In the genomic region with DNA sequence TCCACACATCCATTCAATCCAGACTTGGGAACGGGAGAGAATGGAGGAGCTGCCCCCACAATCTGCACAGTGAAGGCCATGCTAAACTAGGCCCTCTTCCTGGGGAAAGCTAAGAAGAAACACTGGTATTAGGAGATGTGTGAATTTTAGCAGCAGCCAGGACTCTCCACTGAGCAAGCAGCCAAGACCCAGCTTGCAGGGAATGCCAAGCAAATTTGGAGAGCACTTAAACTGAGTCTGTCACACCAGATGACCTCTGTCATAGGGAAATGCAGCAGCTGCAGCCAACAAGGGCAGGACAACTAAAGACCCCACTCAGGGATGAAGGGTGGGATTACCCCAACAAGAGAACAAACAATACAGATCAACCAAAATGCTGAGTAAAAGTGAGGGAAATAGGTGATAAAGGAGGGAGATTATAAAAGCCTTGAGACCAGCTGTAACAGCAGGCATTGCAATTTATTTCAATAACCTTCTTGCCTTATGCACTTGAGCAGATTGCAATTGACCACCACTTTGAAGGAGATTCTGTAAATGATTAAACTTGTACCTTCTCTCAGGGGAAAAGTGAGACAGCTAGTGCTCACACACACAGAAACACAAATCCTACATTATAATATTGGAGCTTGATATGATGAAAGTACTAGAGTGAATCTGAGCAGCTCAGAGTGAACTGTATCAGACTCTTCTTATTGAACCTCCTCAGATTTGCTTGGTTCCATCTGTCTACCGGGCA, we compare ENCODE assay signal across 23 cellular contexts. TPM values are rescaled to one million over a fixed set of nuclear protein-coding genes. Genes with fewer than 3 reads are reported as not detected.
DNase-seq lines count a peak whose midpoint lies in the region; ATAC-seq, FAIRE-seq and TF ChIP-seq lines count a peak whose summit lies in the region.
"Had no signal": no experiment of that assay in that cellular context is flagged by ENCODE, and none has a peak within 500 bp of the region (broad histone marks: within the 10 kb centered on the region; RNA-seq: fewer than 3 reads in every experiment).

No MANE protein-coding gene starts in this region.

- no peaks in the 10 kb centered on the region for H3K36me3 Mint-ChIP-seq in osteocyte (ENCODE audit: unreplicated experiment)
- H3K36me3 Mint-ChIP-seq in stimulated activated naive B cell treated with anti-CD40 and anti-IgM and Interleukin-4, amounts not matched to agents 10 μg/mL and 1 μg/mL and 100 μg/mL, for 72 hours, result no peaks in the 10 kb centered on the region
- H3K36me3 Mint-ChIP-seq in activated naive CD4-positive, alpha-beta T cell treated with anti-CD3 and anti-CD28 coated beads for 36 hours (ENCODE audit: low read depth), result no peaks in the 10 kb centered on the region

- H3K4me3 ChIP-seq in OCI-LY3 (ENCODE audit: low read length) (no peak overlapping the region), pancreas (no peak overlapping the region)
- H3K4me3 ChIP-seq: Peyer's patch, SJCRH30 had no signal

- TF ChIP-seq CTCF in OCI-LY3 (IDR thresholded peaks at IDR 0.05; ENCODE audit: low read depth, low read length) (no peak), pancreas (IDR thresholded peaks at IDR 0.05) (no peak), osteocyte (IDR thresholded peaks at IDR 0.05) (no peak)

- peaks cover 57% of the 10 kb centered on the region for H3K4me1 ChIP-seq in OCI-LY3 (ENCODE audit: low read length)
- no peaks in the 10 kb centered on the region for H3K4me1 ChIP-seq in pancreas
- H3K4me1 ChIP-seq: BE2C, Peyer's patch had no signal

- H4K20me1 ChIP-seq in OCI-LY3 (ENCODE audit: insufficient read depth, low read length), result no peaks in the 10 kb centered on the region

- H3K79me2 ChIP-seq in OCI-LY3 (ENCODE audit: low read length), result no peaks in the 10 kb centered on the region

- H3K9me3 ChIP-seq in OCI-LY3 (ENCODE audit: insufficient read depth, low read length), result no peaks in the 10 kb centered on the region
- no peaks in the 10 kb centered on the region for H3K9me3 ChIP-seq in pancreas
- H3K9me3 ChIP-seq: BE2C, Peyer's patch, SJCRH30 had no signal

- ATAC-seq in left lobe of liver, result peak; percentile 59
- peak in 3 of 4 donors; percentile 52 to 75 (median 56) for ATAC-seq in pancreas
- ATAC-seq in stimulated activated naive B cell treated with anti-CD40 and anti-IgM and Interleukin-4, amounts not matched to agents 10 μg/mL and 1 μg/mL and 100 μg/mL, for 72 hours (replicated peaks), result no peak

- no peak overlapping the region for H2AFZ ChIP-seq in OCI-LY3 (ENCODE audit: low read depth, low read length)

- H3K27ac Mint-ChIP-seq in osteocyte (ENCODE audit: unreplicated experiment), result no peak overlapping the region
- H3K27ac Mint-ChIP-seq in stimulated activated naive B cell treated with anti-CD40 and anti-IgM and Interleukin-4, amounts not matched to agents 10 μg/mL and 1 μg/mL and 100 μg/mL, for 72 hours, result no peak overlapping the region
- H3K27ac Mint-ChIP-seq in activated naive CD4-positive, alpha-beta T cell treated with anti-CD3 and anti-CD28 coated beads for 36 hours, result no peak overlapping the region

- intact Hi-C loops in pancreas (cut with DNase I), result no loop called here
- intact Hi-C loops in activated naive CD4-positive, alpha-beta T cell treated with anti-CD3 and anti-CD28 coated beads for 36 hours (cut with micrococcal nuclease), result no loop called here

- CTCF ChIA-PET in activated naive CD4-positive, alpha-beta T cell treated with anti-CD3 and anti-CD28 coated beads for 36 hours (lab: Charles Lee), result interaction anchor here (0.8 kb wide), 1 partner anchor 35 kb away, joined by 3 read pairs; no protein-coding TSS in a partner anchor

- FAIRE-seq in pancreas (lab: Jason Lieb, UNC), result no peak
- FAIRE-seq: GM12892, GM18507 had no signal

- H3K4me3 Mint-ChIP-seq in osteocyte (ENCODE audit: unreplicated experiment), result no peak overlapping the region
- H3K4me3 Mint-ChIP-seq in stimulated activated naive B cell treated with anti-CD40 and anti-IgM and Interleukin-4, amounts not matched to agents 10 μg/mL and 1 μg/mL and 100 μg/mL, for 72 hours, result no peak overlapping the region
- no peak overlapping the region for H3K4me3 Mint-ChIP-seq in activated naive CD4-positive, alpha-beta T cell treated with anti-CD3 and anti-CD28 coated beads for 36 hours

- peak; percentile 62 for DNase-seq in DMS79 treated with DMSO at 0.1 percent for 48 hours (lab: John Stamatoyannopoulos, UW)
- no peak for DNase-seq in left lobe of liver (ENCODE audit: low spot score)
- DNase-seq in pancreas, result no peak
- no peak for DNase-seq in osteocyte (ENCODE audit: extremely low spot score, unreplicated experiment)
- no peak for DNase-seq in stimulated activated naive B cell treated with anti-CD40 and anti-IgM and Interleukin-4, amounts not matched to agents 10 μg/mL and 1 μg/mL and 100 μg/mL, for 72 hours
- no peak for DNase-seq in activated naive CD4-positive, alpha-beta T cell treated with anti-CD3 and anti-CD28 coated beads for 36 hours
- DNase-seq in HuH-7 (ENCODE audit: low spot score), result no peak
- DNase-seq: BE2C; H7; Karpas-422; MV-4-11; NCI-H1105 treated with DMSO at 0.1 percent for 48 hours; NCI-H2029 treated with DMSO at 0.1 percent for 48 hours; NCI-H2171 treated with DMSO at 0.1 percent for 48 hours; NK-92 treated with Interleukin-12 subunit alpha and Interleukin-12 subunit beta, amount 100 ng/mL, for 24 hours; Peyer's patch; SJCRH30 had no signal

- no peaks in the 10 kb centered on the region for H3K27me3 Mint-ChIP-seq in osteocyte (ENCODE audit: unreplicated experiment)
- H3K27me3 Mint-ChIP-seq in stimulated activated naive B cell treated with anti-CD40 and anti-IgM and Interleukin-4, amounts not matched to agents 10 μg/mL and 1 μg/mL and 100 μg/mL, for 72 hours, result peaks cover 0 to 8% of the 10 kb centered on the region in 2 donors
- peaks cover 1% of the 10 kb centered on the region for H3K27me3 Mint-ChIP-seq in activated naive CD4-positive, alpha-beta T cell treated with anti-CD3 and anti-CD28 coated beads for 36 hours (ENCODE audit: low read depth)

- H3K27ac ChIP-seq in OCI-LY3 (ENCODE audit: low read length) (no peak overlapping the region), pancreas (no peak overlapping the region)
- H3K27ac ChIP-seq: Peyer's patch, SJCRH30 had no signal

- H3K9me3 Mint-ChIP-seq in osteocyte (ENCODE audit: unreplicated experiment), result peaks cover 10% of the 10 kb centered on the region
- no peaks in the 10 kb centered on the region for H3K9me3 Mint-ChIP-seq in stimulated activated naive B cell treated with anti-CD40 and anti-IgM and Interleukin-4, amounts not matched to agents 10 μg/mL and 1 μg/mL and 100 μg/mL, for 72 hours
- no peaks in the 10 kb centered on the region for H3K9me3 Mint-ChIP-seq in activated naive CD4-positive, alpha-beta T cell treated with anti-CD3 and anti-CD28 coated beads for 36 hours

- H3K9ac ChIP-seq in OCI-LY3 (ENCODE audit: low read length), result no peak overlapping the region

- H3K27me3 ChIP-seq in OCI-LY3 (ENCODE audit: low read depth, low read length) (no peaks in the 10 kb centered on the region), pancreas (no peaks in the 10 kb centered on the region)
- H3K27me3 ChIP-seq: BE2C, Peyer's patch, SJCRH30 had no signal

- WGBS in pancreas, 2 donors, result 73 to 76% methylated on average over 2 of the region's 2 CpGs

- H3K4me2 ChIP-seq in OCI-LY3 (ENCODE audit: low read length), result peak overlapping the region; percentile 34

- H3K4me1 Mint-ChIP-seq in osteocyte (ENCODE audit: unreplicated experiment), result peaks cover 3% of the 10 kb centered on the region
- H3K4me1 Mint-ChIP-seq in stimulated activated naive B cell treated with anti-CD40 and anti-IgM and Interleukin-4, amounts not matched to agents 10 μg/mL and 1 μg/mL and 100 μg/mL, for 72 hours, result peaks cover 11% of the 10 kb centered on the region in 2 donors
- no peaks in the 10 kb centered on the region for H3K4me1 Mint-ChIP-seq in activated naive CD4-positive, alpha-beta T cell treated with anti-CD3 and anti-CD28 coated beads for 36 hours (ENCODE audit: low read depth)

- H3K36me3 ChIP-seq in OCI-LY3 (replicated peaks; ENCODE audit: low read depth, low read length), result no peaks in the 10 kb centered on the region
- no peaks in the 10 kb centered on the region for H3K36me3 ChIP-seq in pancreas
- H3K36me3 ChIP-seq: BE2C, Peyer's patch, SJCRH30 had no signal

RNA-seq across cellular contexts. Expression of gene CLCA1, which starts 2.5 kb away (rescaled TPM):
- total RNA-seq in left lobe of liver (0.10 TPM), pancreas (under 1 TPM in 1 of 6 donors, not detected in 5; 0.44 TPM), osteocyte (not detected in 2 replicates)
- polyA plus RNA-seq in pancreas, result under 1 TPM; 0.05 to 0.11 TPM
- not detected for total RNA-seq in activated naive CD4-positive, alpha-beta T cell treated with anti-CD3 and anti-CD28 coated beads for 36 hours
- total RNA-seq: A673, G401, H7, M059J, SJCRH30 had no signal

RNA-seq across cellular contexts. Expression of gene CLCA2, which starts 42.3 kb away (rescaled TPM):
- total RNA-seq in left lobe of liver, result not detected
- under 1 TPM in 2 of 6 donors, not detected in 4; 0.06 to 0.12 TPM for total RNA-seq in pancreas
- not detected for polyA plus RNA-seq in pancreas
- total RNA-seq in osteocyte, result 0.13 TPM in 1 of 2 replicates, not detected in the other
- total RNA-seq in activated naive CD4-positive, alpha-beta T cell treated with anti-CD3 and anti-CD28 coated beads for 36 hours, result not detected
- total RNA-seq: A673, H7, SJCRH30 had no signal

Comparison
In these comparisons a context has a peak if more than half of its experiments do, and no peak if none do; other contexts are left out.
1. ATAC-seq: peak in left lobe of liver (single experiment) and pancreas (3 of 4); none in stimulated activated naive B cell treated with anti-CD40 and anti-IgM and Interleukin-4, amounts not matched to agents 10 μg/mL and 1 μg/mL and 100 μg/mL, for 72 hours (0 of 2).